Comparison of ENCODE assay signal across 16 cellular contexts in the genomic region with DNA sequence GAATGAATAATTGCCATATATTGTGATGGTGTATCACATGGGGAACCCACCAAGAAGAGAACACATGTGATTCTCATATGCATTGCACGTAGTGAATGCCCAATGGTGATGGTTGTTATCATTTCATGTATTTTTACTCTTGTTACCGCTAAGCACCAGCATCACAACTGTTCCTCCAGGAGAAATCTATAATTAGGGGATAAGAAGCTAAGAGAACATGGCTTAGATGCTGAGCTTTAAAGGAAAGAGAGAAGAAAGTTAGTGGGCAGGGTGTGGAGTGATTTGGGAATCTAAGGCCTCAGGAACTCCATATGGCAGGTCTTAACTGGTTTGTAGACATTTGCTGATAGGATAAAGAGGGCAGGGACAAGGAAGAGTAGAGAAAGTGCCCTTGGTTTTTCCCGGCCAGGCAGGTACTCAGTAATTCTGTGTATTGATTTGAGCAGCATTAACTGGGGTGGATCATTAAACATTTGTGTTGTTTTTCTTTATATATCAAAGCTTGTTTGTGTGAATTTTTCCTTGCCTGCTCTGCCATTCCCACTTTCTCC.
A peak's percentile ranks its signal among the peaks of the same experiment; 100 is the strongest.
DNase-seq lines count a peak whose midpoint lies in the region; ATAC-seq and TF ChIP-seq lines count a peak whose summit lies in the region.
"Had no signal": no experiment of that assay in that cellular context is flagged by ENCODE, and none has a peak within 500 bp of the region (broad histone marks: within the 10 kb centered on the region; RNA-seq: fewer than 3 reads in every experiment).

No MANE protein-coding gene starts in this region.

- H3K27me3 ChIP-seq in Caco-2 (replicated peaks; ENCODE audit: control insufficient read depth, insufficient read depth, low read length) = no peaks in the 10 kb centered on the region
- H3K27me3 ChIP-seq in Karpas-422 (ENCODE audit: low read length) = no peaks in the 10 kb centered on the region
- H3K27me3 ChIP-seq: gastroesophageal sphincter had no signal

- CTCF ChIA-PET in Caco-2 (lab: Charles Lee) = no interaction called here

- no peak overlapping the region for H3K4me3 ChIP-seq in Caco-2 (ENCODE audit: low read depth, low read length)
- no peak overlapping the region for H3K4me3 ChIP-seq in Karpas-422 (ENCODE audit: low read length)
- H3K4me3 ChIP-seq: gastroesophageal sphincter, skin epidermis had no signal

- H3K4me2 ChIP-seq in Karpas-422 (ENCODE audit: low read depth, low read length, poor library complexity, severe bottlenecking) = no peak overlapping the region

- H3K79me2 ChIP-seq in Karpas-422 (ENCODE audit: low read length) = peaks cover 64% of the 10 kb centered on the region

- no peak overlapping the region for H2AFZ ChIP-seq in Karpas-422 (ENCODE audit: low read length)

- no TSS peak for BruUV-seq in Caco-2 (replicated peaks; lab: Mats Ljungman, UMichigan)

- no peak overlapping the region for H3K9ac ChIP-seq in Karpas-422 (ENCODE audit: low read length)

- POLR2A ChIA-PET in Caco-2 (lab: Charles Lee) = no interaction called here

- no peaks in the 10 kb centered on the region for H4K20me1 ChIP-seq in Karpas-422 (ENCODE audit: insufficient read depth, low read depth, low read length)

- peaks cover 44% of the 10 kb centered on the region for H3K36me3 Mint-ChIP-seq in Caco-2 (ENCODE audit: insufficient read depth, unreplicated experiment)
- peaks cover 44% of the 10 kb centered on the region for H3K36me3 Mint-ChIP-seq in dendritic cell treated with granulocyte-macrophage colony-stimulating factor and Interleukin-4, amounts not matched to agents 40 ng/mL and 50 ng/mL, for 4 days (ENCODE audit: low read depth)
- peaks cover 31% of the 10 kb centered on the region for H3K36me3 Mint-ChIP-seq in nephron progenitor cell (ENCODE audit: low read depth)

- no peak overlapping the region for H3K4me3 Mint-ChIP-seq in Caco-2 (ENCODE audit: unreplicated experiment)
- H3K4me3 Mint-ChIP-seq in dendritic cell treated with granulocyte-macrophage colony-stimulating factor and Interleukin-4, amounts not matched to agents 40 ng/mL and 50 ng/mL, for 4 days = no peak overlapping the region
- no peak overlapping the region for H3K4me3 Mint-ChIP-seq in nephron progenitor cell
- H3K4me3 Mint-ChIP-seq: T-helper 2 cell treated with Interferon-gamma antibody and Interleukin-4, amounts not matched to agents 5 μg/mL and 100 μg/mL, for 36 hours had no signal

- H3K27me3 Mint-ChIP-seq in Caco-2 (ENCODE audit: insufficient read depth, unreplicated experiment) (no peaks in the 10 kb centered on the region), nephron progenitor cell (ENCODE audit: low read depth, poor library complexity) (no peaks in the 10 kb centered on the region)
- H3K27me3 Mint-ChIP-seq in dendritic cell treated with granulocyte-macrophage colony-stimulating factor and Interleukin-4, amounts not matched to agents 40 ng/mL and 50 ng/mL, for 4 days = no peaks in the 10 kb centered on the region

- H3K4me1 Mint-ChIP-seq in Caco-2 (ENCODE audit: low read depth, unreplicated experiment) (peaks cover 26% of the 10 kb centered on the region), nephron progenitor cell (peaks cover 60% of the 10 kb centered on the region)
- peaks cover 23% of the 10 kb centered on the region for H3K4me1 Mint-ChIP-seq in dendritic cell treated with granulocyte-macrophage colony-stimulating factor and Interleukin-4, amounts not matched to agents 40 ng/mL and 50 ng/mL, for 4 days (ENCODE audit: low read depth)

- peaks cover 3% of the 10 kb centered on the region; the same call in 1 of the 2 replicates for H3K36me3 ChIP-seq in Caco-2 (ENCODE audit: control insufficient read depth, insufficient read depth, low read length)
- H3K36me3 ChIP-seq in Karpas-422 (ENCODE audit: insufficient read depth, low read length) = peaks cover 15% of the 10 kb centered on the region; the same call in 1 of the 2 replicates

- DNase-seq in Caco-2 (no peak), NCI-H82 (lab: John Stamatoyannopoulos, UW) (peak; percentile 90), nephron progenitor cell (no peak), hepatic stellate cell (ENCODE audit: low spot score) (no peak), Karpas-422 (no peak), COLO829 (ENCODE audit: low spot score) (no peak)
- DNase-seq: activated CD4-positive, alpha-beta T cell treated with anti-CD3 and anti-CD28 coated beads for 1 hour; COR-L47; NCI-H1092 treated with DMSO at 0.1 percent for 48 hours; SHP77; stimulated activated naive CD4-positive, alpha-beta T cell had no signal

- no peak overlapping the region for H3K27ac ChIP-seq in Karpas-422 (ENCODE audit: low read length)
- H3K27ac ChIP-seq: gastroesophageal sphincter had no signal

- ATAC-seq in esophagus mucosa = no peak
- ATAC-seq: gastroesophageal sphincter had no signal

- peaks cover 9% of the 10 kb centered on the region for H3K9me3 Mint-ChIP-seq in Caco-2 (ENCODE audit: unreplicated experiment)
- no peaks in the 10 kb centered on the region for H3K9me3 Mint-ChIP-seq in dendritic cell treated with granulocyte-macrophage colony-stimulating factor and Interleukin-4, amounts not matched to agents 40 ng/mL and 50 ng/mL, for 4 days
- no peaks in the 10 kb centered on the region for H3K9me3 Mint-ChIP-seq in nephron progenitor cell
- H3K9me3 Mint-ChIP-seq: T-helper 2 cell treated with Interferon-gamma antibody and Interleukin-4, amounts not matched to agents 5 μg/mL and 100 μg/mL, for 36 hours had no signal

- H3K9me3 ChIP-seq in Caco-2 = no peaks in the 10 kb centered on the region
- H3K9me3 ChIP-seq in Karpas-422 (ENCODE audit: low read length) = no peaks in the 10 kb centered on the region
- H3K9me3 ChIP-seq: gastroesophageal sphincter had no signal

- H3K4me1 ChIP-seq in Caco-2 = peaks cover 44% of the 10 kb centered on the region
- no peaks in the 10 kb centered on the region; the same call in 1 of the 2 replicates for H3K4me1 ChIP-seq in Karpas-422 (ENCODE audit: low read length)

- TF ChIP-seq CTCF in Caco-2 (IDR thresholded peaks at IDR 0.05; ENCODE audit: insufficient read depth in 1 of 2, low read depth in 1 of 2, low read length in 1 of 2, severe bottlenecking in 1 of 2, unreplicated experiment in 1 of 2) (no peak), nephron progenitor cell (IDR thresholded peaks at IDR 0.05) (no peak)

- intact Hi-C loops in Caco-2 (cut with micrococcal nuclease; ENCODE audit: unreplicated experiment) = no loop called here
- intact Hi-C loops in dendritic cell treated with granulocyte-macrophage colony-stimulating factor and Interleukin-4, amounts not matched to agents 40 ng/mL and 50 ng/mL, for 4 days (cut with micrococcal nuclease) = no loop called here

- H3K27ac Mint-ChIP-seq in Caco-2 (ENCODE audit: unreplicated experiment) (peak overlapping the region; percentile 46), nephron progenitor cell (peak overlapping the region; percentile 96)
- H3K27ac Mint-ChIP-seq in dendritic cell treated with granulocyte-macrophage colony-stimulating factor and Interleukin-4, amounts not matched to agents 40 ng/mL and 50 ng/mL, for 4 days = peak overlapping the region; percentile 58
- H3K27ac Mint-ChIP-seq: T-helper 2 cell treated with Interferon-gamma antibody and Interleukin-4, amounts not matched to agents 5 μg/mL and 100 μg/mL, for 36 hours had no signal

- no peaks in the 10 kb centered on the region for H3K9me2 ChIP-seq in Karpas-422 (replicated peaks; ENCODE audit: insufficient read depth, low read length)

Comparison
In these comparisons a context has a peak if more than half of its experiments do, and no peak if none do; other contexts are left out.
1. H3K27ac Mint-ChIP-seq: peak in every context shown above with its lines; median percentile 96 in nephron progenitor cell; 58 in dendritic cell treated with granulocyte-macrophage colony-stimulating factor and Interleukin-4, amounts not matched to agents 40 ng/mL and 50 ng/mL, for 4 days; 46 in Caco-2.